10 cellular contexts compared by ENCODE assay signal in genomic region chr11:117827521-117828511, GRCh38. TPM values are rescaled to one million over a fixed set of nuclear protein-coding genes. Genes with fewer than 3 reads are reported as not detected.
A peak's percentile ranks its signal among the peaks of the same experiment; 100 is the strongest.
DNase-seq lines count a peak whose midpoint lies in the region; ATAC-seq and TF ChIP-seq lines count a peak whose summit lies in the region.
"Had no signal": no experiment of that assay in that cellular context is flagged by ENCODE, and none has a peak within 500 bp of the region (broad histone marks: within the 10 kb centered on the region; RNA-seq: fewer than 3 reads in every experiment).

No MANE protein-coding gene starts in this region.

- CTCF ChIA-PET in activated CD8-positive, alpha-beta memory T cell treated with anti-CD3 and anti-CD28 coated beads, Interleukin-2, amount 10 ng/mL, durations not matched to agents 7 days and 5 days (lab: Charles Lee): interaction anchor here (0.9 to 18.2 kb wide), 10 partner anchors 9 to 344 kb away, joined by 3 to 302 read pairs (median 6); no protein-coding TSS in a partner anchor

- intact Hi-C loops in tibial artery (cut with DNase I; ENCODE audit: low total_unique reads): no loop called here

- no peak overlapping the region for H3K4me3 ChIP-seq in tibial artery

- no peak for TF ChIP-seq CTCF in tibial artery (IDR thresholded peaks at IDR 0.05)

- ATAC-seq in activated CD8-positive, alpha-beta memory T cell treated with anti-CD3 and anti-CD28 coated beads, Interleukin-2, amount 10 ng/mL, durations not matched to agents 7 days and 5 days: peak; percentile 10
- ATAC-seq in GM21360 (IDR thresholded peaks at IDR 0.05; ENCODE audit: unreplicated experiment): no peak
- ATAC-seq in HG03342 (IDR thresholded peaks at IDR 0.05; ENCODE audit: unreplicated experiment): no peak
- ATAC-seq in GM21526 (IDR thresholded peaks at IDR 0.05; ENCODE audit: low FRiP score, unreplicated experiment): no peak

- no peaks in the 10 kb centered on the region for H3K36me3 ChIP-seq in tibial artery

- peaks cover 0 to 13% (median 0%) of the 10 kb centered on the region in 4 donors for H3K4me1 ChIP-seq in tibial artery

- no peaks in the 10 kb centered on the region for H3K27me3 Mint-ChIP-seq in activated CD8-positive, alpha-beta memory T cell treated with anti-CD3 and anti-CD28 coated beads, Interleukin-2, amount 10 ng/mL, durations not matched to agents 7 days and 5 days
- H3K27me3 Mint-ChIP-seq in immature natural killer cell (ENCODE audit: low read depth in 3 of 3): peaks cover 4 to 5% (median 5%) of the 10 kb centered on the region in 3 donors

- peaks cover 0 to 43% of the 10 kb centered on the region in 2 donors for H3K27me3 ChIP-seq in tibial artery

- H3K4me3 Mint-ChIP-seq in activated CD8-positive, alpha-beta memory T cell treated with anti-CD3 and anti-CD28 coated beads, Interleukin-2, amount 10 ng/mL, durations not matched to agents 7 days and 5 days: peak overlapping the region; percentile 13
- H3K4me3 Mint-ChIP-seq in immature natural killer cell: peak overlapping the region; percentile 4 to 39 (median 24)

- peaks cover 81% of the 10 kb centered on the region for H3K4me1 Mint-ChIP-seq in activated CD8-positive, alpha-beta memory T cell treated with anti-CD3 and anti-CD28 coated beads, Interleukin-2, amount 10 ng/mL, durations not matched to agents 7 days and 5 days
- peaks cover 26% of the 10 kb centered on the region in 2 donors for H3K4me1 Mint-ChIP-seq in immature natural killer cell

- peak overlapping the region; percentile 85 for H3K27ac Mint-ChIP-seq in activated CD8-positive, alpha-beta memory T cell treated with anti-CD3 and anti-CD28 coated beads, Interleukin-2, amount 10 ng/mL, durations not matched to agents 7 days and 5 days
- H3K27ac Mint-ChIP-seq in immature natural killer cell: peak overlapping the region in 3 of 6 donors; percentile 50 to 89 (median 51)

- H3K36me3 Mint-ChIP-seq in activated CD8-positive, alpha-beta memory T cell treated with anti-CD3 and anti-CD28 coated beads, Interleukin-2, amount 10 ng/mL, durations not matched to agents 7 days and 5 days: no peaks in the 10 kb centered on the region
- H3K36me3 Mint-ChIP-seq in immature natural killer cell: no peaks in the 10 kb centered on the region

- H3K9me3 Mint-ChIP-seq in activated CD8-positive, alpha-beta memory T cell treated with anti-CD3 and anti-CD28 coated beads, Interleukin-2, amount 10 ng/mL, durations not matched to agents 7 days and 5 days (ENCODE audit: low read depth): no peaks in the 10 kb centered on the region
- H3K9me3 Mint-ChIP-seq in immature natural killer cell: no peaks in the 10 kb centered on the region

- DNase-seq in activated CD8-positive, alpha-beta memory T cell treated with anti-CD3 and anti-CD28 coated beads for 24 hours: peak; percentile 69
- no peak for DNase-seq in activated CD8-positive, alpha-beta memory T cell treated with anti-CD3 and anti-CD28 coated beads, Interleukin-2, amount 50 U/mL, for 4 hours
- peak; percentile 55 for DNase-seq in activated CD8-positive, alpha-beta memory T cell treated with anti-CD3 and anti-CD28 coated beads, Interleukin-2, amount 10 ng/mL, durations not matched to agents 7 days and 5 days
- DNase-seq in immature natural killer cell: peak in 1 of 3 donors; percentile 21
- peak; percentile 16 to 51 for DNase-seq in tibial artery
- DNase-seq: C1 segment of cervical spinal cord had no signal

- no peak overlapping the region for H3K27ac ChIP-seq in tibial artery

- H3K9me3 ChIP-seq in tibial artery: no peaks in the 10 kb centered on the region

RNA-seq across cellular contexts. Expression of gene FXYD2, which starts 3.3 kb away (rescaled TPM):
- total RNA-seq in activated CD8-positive, alpha-beta memory T cell treated with anti-CD3 and anti-CD28 coated beads, Interleukin-2, amount 10 ng/mL, durations not matched to agents 7 days and 5 days: 10 to 100 TPM; 13.1 to 19.0 TPM
- polyA plus RNA-seq in immature natural killer cell: 10 to 100 TPM in 1 of 3 donors, 1 to 10 TPM in 2; 1.3 to 12.0 (median 3.4) TPM
- total RNA-seq: LHCN-M2 had no signal

RNA-seq across cellular contexts. Expression of gene DSCAML1, which starts 30.8 kb away (rescaled TPM):
- 1 to 10 TPM in 1 of 2 experiments, under 1 TPM in 1; 0.42 to 1.4 TPM for total RNA-seq in activated CD8-positive, alpha-beta memory T cell treated with anti-CD3 and anti-CD28 coated beads, Interleukin-2, amount 10 ng/mL, durations not matched to agents 7 days and 5 days
- not detected for polyA plus RNA-seq in immature natural killer cell
- total RNA-seq: LHCN-M2 had no signal

RNA-seq across cellular contexts. Expression of gene FXYD6, which starts 48.6 kb away (rescaled TPM):
- under 1 TPM; 0.12 to 0.20 TPM for total RNA-seq in activated CD8-positive, alpha-beta memory T cell treated with anti-CD3 and anti-CD28 coated beads, Interleukin-2, amount 10 ng/mL, durations not matched to agents 7 days and 5 days
- not detected for polyA plus RNA-seq in immature natural killer cell
